1 cellular context compared by ENCODE assay signal in genomic region chr4:113145147-113145518, GRCh38.
TF ChIP-seq lines count a peak whose summit lies in the region.

No MANE protein-coding gene starts in this region.

TF ChIP-seq in H1, 55 proteins besides CTCF, POLR2A, EP300 and RAD21:
- peak; percentile 76 for TF ChIP-seq CHD7 (IDR thresholded peaks at IDR 0.05; ENCODE audit: insufficient replicate concordance, low read length)
- TF ChIP-seq KDM5A (IDR thresholded peaks at IDR 0.05; ENCODE audit: low read length), result no peak
- TF ChIP-seq MAFK (IDR thresholded peaks at IDR 0.05; ENCODE audit: low read depth, low read length), result peak; percentile 21; the same call in 1 of the 2 replicates
- no peak for TF ChIP-seq RBBP5 (IDR thresholded peaks at IDR 0.05; ENCODE audit: borderline replicate concordance, low read depth, low read length)
- TF ChIP-seq SIN3A (conservative IDR thresholded peaks at IDR 0.05 in 1 of 2, IDR thresholded peaks at IDR 0.05 in 1 of 2; ENCODE audit: low read depth in 1 of 2, low read length in 2 of 2), result no peak
